10 cellular contexts compared by ENCODE assay signal in the genomic region with DNA sequence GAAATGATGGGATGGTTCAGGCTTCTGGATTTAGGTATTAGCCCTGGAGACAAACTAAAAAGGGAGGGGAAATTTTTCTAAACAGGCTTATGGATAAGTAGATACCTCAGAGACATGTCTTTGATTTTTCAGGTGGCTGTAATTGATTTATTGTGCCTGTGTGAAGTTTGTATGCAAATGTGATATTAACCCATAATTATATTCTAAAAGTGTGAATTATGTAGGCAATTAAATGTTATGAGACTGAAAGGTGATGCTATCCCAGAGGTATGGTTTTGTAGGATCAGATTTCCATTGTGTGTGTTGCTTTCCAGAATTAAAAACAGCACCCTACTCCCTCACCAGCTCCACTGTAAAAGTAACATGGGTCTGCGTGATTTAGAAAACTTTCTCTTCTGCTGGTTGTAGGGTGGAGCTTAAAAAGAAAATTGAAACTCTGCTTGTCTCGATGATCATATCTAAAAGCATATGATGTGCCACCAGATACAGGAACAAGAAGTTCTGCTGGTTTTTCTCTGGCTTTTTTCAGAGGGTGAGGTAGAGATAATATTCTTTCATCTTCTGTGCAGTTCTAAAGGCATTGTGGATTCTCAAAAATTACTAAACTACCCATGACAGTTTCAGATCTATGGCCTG.
A peak's percentile ranks its signal among the peaks of the same experiment; 100 is the strongest.
DNase-seq lines count a peak whose midpoint lies in the region; ATAC-seq and TF ChIP-seq lines count a peak whose summit lies in the region.
"Had no signal": no experiment of that assay in that cellular context is flagged by ENCODE, and none has a peak within 500 bp of the region (broad histone marks: within the 10 kb centered on the region; RNA-seq: fewer than 3 reads in every experiment).

No MANE protein-coding gene starts in this region.

- peak; percentile 90 for ATAC-seq in GM19035 (IDR thresholded peaks at IDR 0.05; ENCODE audit: unreplicated experiment)
- peak; percentile 82 for ATAC-seq in GM21786 (IDR thresholded peaks at IDR 0.05; ENCODE audit: unreplicated experiment)
- peak; percentile 86 for ATAC-seq in HG03378 (IDR thresholded peaks at IDR 0.05; ENCODE audit: unreplicated experiment)

- H3K9me3 ChIP-seq in hepatocyte (ENCODE audit: low read depth): no peaks in the 10 kb centered on the region
- H3K9me3 ChIP-seq in PC-9 (ENCODE audit: insufficient read depth, low read depth): no peaks in the 10 kb centered on the region
- H3K9me3 ChIP-seq: ovary had no signal

- CTCF ChIA-PET in PC-9 (lab: Charles Lee): no interaction called here

- no peaks in the 10 kb centered on the region for H3K36me3 ChIP-seq in hepatocyte (replicated peaks; ENCODE audit: insufficient read depth, low read depth)
- no peaks in the 10 kb centered on the region for H3K36me3 ChIP-seq in PC-9 (ENCODE audit: low read depth)
- H3K36me3 ChIP-seq: ovary had no signal

- H2AFZ ChIP-seq in hepatocyte (no peak overlapping the region), PC-9 (no peak overlapping the region)

- no peak overlapping the region for H3K27ac ChIP-seq in hepatocyte
- no peak overlapping the region for H3K27ac ChIP-seq in PC-9
- H3K27ac ChIP-seq: ovary had no signal

- 54% methylated on average over 2 of the region's 2 CpGs for WGBS in hepatocyte (ENCODE audit: low lambda C conversion rate, missing lambda C conversion rate)

- H3K27me3 ChIP-seq in hepatocyte (no peaks in the 10 kb centered on the region), PC-9 (ENCODE audit: insufficient read depth, low read depth) (0 out of 2 replicates have a peak, but pooled peaks cover 15% of the 10 kb centered on the region)
- H3K27me3 ChIP-seq: ovary had no signal

- TF ChIP-seq CTCF in hepatocyte (IDR thresholded peaks at IDR 0.05; ENCODE audit: poor library complexity): no peak
- no peak for TF ChIP-seq CTCF in PC-9 (conservative IDR thresholded peaks at IDR 0.05)

- no TSS peak for BruUV-seq in PC-9 (replicated peaks; lab: Mats Ljungman, UMichigan)

- H4K20me1 ChIP-seq in hepatocyte (ENCODE audit: insufficient read depth, poor library complexity, severe bottlenecking): no peaks in the 10 kb centered on the region
- no peaks in the 10 kb centered on the region for H4K20me1 ChIP-seq in PC-9 (ENCODE audit: insufficient read depth)

- H3K9me2 ChIP-seq in hepatocyte (replicated peaks; ENCODE audit: insufficient read depth) (no peaks in the 10 kb centered on the region), PC-9 (ENCODE audit: insufficient read depth) (no peaks in the 10 kb centered on the region)

- H3K4me3 ChIP-seq in hepatocyte (no peak overlapping the region), PC-9 (no peak overlapping the region)
- H3K4me3 ChIP-seq: ovary had no signal

- no peak for DNase-seq in hepatocyte (ENCODE audit: low spot score)
- DNase-seq in PC-9: no peak
- DNase-seq in DMS153 treated with DMSO at 0.1 percent for 48 hours (lab: John Stamatoyannopoulos, UW; ENCODE audit: unreplicated experiment): no peak
- DNase-seq in stimulated activated CD4-positive, alpha-beta T cell treated with anti-CD3 and anti-CD28 coated beads, Interleukin-15, amount 100 ng/mL, for 24 hours: no peak
- no peak for DNase-seq in cardiac septum (ENCODE audit: low spot score)
- DNase-seq: DMS79 treated with DMSO at 0.1 percent for 48 hours, ovary had no signal

- H3K4me2 ChIP-seq in hepatocyte (peak overlapping the region; percentile 30), PC-9 (no peak overlapping the region)

- H3K4me1 ChIP-seq in hepatocyte (ENCODE audit: insufficient read depth) (no peaks in the 10 kb centered on the region), PC-9 (replicated peaks; ENCODE audit: insufficient read depth) (no peaks in the 10 kb centered on the region)

- intact Hi-C loops in PC-9 (cut with micrococcal nuclease; ENCODE audit: unreplicated experiment): no loop called here
- intact Hi-C loops in cardiac septum (cut with DNase I): no loop called here

- H3K79me2 ChIP-seq in hepatocyte (no peaks in the 10 kb centered on the region), PC-9 (ENCODE audit: low read depth) (no peaks in the 10 kb centered on the region)

- H3F3A ChIP-seq in PC-9 (ENCODE audit: insufficient read depth, low read depth): no peaks in the 10 kb centered on the region

- POLR2A ChIA-PET in PC-9 (lab: Charles Lee; ENCODE audit: unreplicated experiment): no interaction called here
